1 cellular context compared by ENCODE assay signal in the genomic region with DNA sequence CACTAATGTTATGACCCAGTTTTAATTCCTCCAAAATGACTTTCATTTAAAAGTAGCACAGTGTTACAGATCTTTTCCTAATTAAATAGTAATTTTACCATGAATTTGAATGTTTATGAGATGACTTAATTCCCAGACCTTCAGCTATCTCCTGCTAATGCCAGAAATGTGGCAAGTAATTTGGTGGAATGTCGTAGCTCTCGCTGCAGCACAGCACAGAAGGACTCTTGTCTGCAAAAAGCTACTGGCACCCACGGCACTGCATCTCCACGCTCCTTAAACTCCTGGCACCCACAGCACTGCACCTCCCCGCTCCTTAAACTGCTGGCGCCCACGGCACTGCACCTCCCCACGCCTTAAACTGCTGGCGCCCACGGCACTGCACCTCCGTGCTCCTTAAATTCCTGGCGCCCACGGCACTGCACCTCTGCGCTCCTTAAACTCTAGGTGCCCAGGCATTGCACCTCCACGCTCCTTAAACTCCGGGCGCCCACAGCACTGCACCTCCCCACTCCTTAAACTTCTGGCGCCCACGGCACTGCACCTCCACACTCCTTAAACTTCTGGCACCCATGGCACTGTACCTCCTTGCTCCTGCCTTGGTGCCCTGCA.
TF ChIP-seq lines count a peak whose summit lies in the region.

No MANE protein-coding gene starts in this region.

TF ChIP-seq in GM23338, 12 proteins besides CTCF, POLR2A, EP300 and RAD21 (continued from another document):
- TF ChIP-seq, protein P1, sequence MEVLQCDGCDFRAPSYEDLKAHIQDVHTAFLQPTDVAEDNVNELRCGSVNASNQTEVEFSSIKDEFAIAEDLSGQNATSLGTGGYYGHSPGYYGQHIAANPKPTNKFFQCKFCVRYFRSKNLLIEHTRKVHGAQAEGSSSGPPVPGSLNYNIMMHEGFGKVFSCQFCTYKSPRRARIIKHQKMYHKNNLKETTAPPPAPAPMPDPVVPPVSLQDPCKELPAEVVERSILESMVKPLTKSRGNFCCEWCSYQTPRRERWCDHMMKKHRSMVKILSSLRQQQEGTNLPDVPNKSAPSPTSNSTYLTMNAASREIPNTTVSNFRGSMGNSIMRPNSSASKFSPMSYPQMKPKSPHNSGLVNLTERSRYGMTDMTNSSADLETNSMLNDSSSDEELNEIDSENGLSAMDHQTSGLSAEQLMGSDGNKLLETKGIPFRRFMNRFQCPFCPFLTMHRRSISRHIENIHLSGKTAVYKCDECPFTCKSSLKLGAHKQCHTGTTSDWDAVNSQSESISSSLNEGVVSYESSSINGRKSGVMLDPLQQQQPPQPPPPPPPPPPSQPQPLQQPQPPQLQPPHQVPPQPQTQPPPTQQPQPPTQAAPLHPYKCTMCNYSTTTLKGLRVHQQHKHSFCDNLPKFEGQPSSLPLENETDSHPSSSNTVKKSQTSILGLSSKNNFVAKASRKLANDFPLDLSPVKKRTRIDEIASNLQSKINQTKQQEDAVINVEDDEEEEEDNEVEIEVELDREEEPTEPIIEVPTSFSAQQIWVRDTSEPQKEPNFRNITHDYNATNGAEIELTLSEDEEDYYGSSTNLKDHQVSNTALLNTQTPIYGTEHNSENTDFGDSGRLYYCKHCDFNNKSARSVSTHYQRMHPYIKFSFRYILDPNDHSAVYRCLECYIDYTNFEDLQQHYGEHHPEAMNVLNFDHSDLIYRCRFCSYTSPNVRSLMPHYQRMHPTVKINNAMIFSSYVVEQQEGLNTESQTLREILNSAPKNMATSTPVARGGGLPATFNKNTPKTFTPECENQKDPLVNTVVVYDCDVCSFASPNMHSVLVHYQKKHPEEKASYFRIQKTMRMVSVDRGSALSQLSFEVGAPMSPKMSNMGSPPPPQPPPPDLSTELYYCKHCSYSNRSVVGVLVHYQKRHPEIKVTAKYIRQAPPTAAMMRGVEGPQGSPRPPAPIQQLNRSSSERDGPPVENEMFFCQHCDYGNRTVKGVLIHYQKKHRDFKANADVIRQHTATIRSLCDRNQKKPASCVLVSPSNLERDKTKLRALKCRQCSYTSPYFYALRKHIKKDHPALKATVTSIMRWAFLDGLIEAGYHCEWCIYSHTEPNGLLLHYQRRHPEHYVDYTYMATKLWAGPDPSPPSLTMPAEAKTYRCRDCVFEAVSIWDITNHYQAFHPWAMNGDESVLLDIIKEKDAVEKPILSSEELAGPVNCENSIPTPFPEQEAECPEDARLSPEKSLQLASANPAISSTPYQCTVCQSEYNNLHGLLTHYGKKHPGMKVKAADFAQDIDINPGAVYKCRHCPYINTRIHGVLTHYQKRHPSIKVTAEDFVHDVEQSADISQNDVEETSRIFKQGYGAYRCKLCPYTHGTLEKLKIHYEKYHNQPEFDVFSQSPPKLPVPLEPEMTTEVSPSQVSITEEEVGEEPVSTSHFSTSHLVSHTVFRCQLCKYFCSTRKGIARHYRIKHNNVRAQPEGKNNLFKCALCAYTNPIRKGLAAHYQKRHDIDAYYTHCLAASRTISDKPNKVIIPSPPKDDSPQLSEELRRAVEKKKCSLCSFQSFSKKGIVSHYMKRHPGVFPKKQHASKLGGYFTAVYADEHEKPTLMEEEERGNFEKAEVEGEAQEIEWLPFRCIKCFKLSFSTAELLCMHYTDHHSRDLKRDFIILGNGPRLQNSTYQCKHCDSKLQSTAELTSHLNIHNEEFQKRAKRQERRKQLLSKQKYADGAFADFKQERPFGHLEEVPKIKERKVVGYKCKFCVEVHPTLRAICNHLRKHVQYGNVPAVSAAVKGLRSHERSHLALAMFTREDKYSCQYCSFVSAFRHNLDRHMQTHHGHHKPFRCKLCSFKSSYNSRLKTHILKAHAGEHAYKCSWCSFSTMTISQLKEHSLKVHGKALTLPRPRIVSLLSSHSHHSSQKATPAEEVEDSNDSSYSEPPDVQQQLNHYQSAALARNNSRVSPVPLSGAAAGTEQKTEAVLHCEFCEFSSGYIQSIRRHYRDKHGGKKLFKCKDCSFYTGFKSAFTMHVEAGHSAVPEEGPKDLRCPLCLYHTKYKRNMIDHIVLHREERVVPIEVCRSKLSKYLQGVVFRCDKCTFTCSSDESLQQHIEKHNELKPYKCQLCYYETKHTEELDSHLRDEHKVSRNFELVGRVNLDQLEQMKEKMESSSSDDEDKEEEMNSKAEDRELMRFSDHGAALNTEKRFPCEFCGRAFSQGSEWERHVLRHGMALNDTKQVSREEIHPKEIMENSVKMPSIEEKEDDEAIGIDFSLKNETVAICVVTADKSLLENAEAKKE (CRISPR knock-in tag; IDR thresholded peaks at IDR 0.05): no peak
- TF ChIP-seq JUNB (IDR thresholded peaks at IDR 0.05; ENCODE audit: unreplicated experiment) (no peak), ZNF114 (CRISPR knock-in tag; IDR thresholded peaks at IDR 0.05) (no peak), EZH2phosphoT487 (IDR thresholded peaks at IDR 0.05; ENCODE audit: unreplicated experiment) (no peak)
- TF ChIP-seq, protein P2, sequence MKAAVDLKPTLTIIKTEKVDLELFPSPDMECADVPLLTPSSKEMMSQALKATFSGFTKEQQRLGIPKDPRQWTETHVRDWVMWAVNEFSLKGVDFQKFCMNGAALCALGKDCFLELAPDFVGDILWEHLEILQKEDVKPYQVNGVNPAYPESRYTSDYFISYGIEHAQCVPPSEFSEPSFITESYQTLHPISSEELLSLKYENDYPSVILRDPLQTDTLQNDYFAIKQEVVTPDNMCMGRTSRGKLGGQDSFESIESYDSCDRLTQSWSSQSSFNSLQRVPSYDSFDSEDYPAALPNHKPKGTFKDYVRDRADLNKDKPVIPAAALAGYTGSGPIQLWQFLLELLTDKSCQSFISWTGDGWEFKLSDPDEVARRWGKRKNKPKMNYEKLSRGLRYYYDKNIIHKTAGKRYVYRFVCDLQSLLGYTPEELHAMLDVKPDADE (IDR thresholded peaks at IDR 0.05): no peak
